ENCODE assay signal across 13 cellular contexts in the genomic region with DNA sequence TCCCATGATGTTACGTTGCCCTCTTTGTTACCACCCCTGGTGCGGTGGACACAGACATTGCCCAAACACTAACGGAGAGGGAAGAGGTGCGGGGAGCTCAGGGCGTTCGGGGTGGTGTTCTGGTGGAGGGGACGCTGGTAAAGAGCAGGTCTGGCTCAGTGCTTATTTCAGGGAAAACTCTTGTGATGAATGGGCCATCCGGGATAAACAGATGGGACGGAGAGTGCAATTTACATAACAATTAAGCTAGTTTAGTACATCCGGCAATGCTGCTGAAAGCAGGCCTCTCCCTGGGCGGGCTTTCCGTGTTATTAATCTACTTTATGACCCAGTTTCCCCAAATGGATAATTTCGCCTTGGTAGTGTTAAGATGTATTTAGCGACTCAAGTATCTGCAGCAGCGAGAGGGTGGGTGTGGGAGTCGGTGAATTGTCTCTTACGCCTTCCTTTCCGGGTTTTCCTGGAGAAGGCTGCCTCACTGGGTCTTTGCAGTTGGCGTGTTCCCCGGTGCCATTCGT. TPM values are rescaled to one million over a fixed set of nuclear protein-coding genes. Genes with fewer than 3 reads are reported as not detected.
DNase-seq lines count a peak whose midpoint lies in the region; ATAC-seq and TF ChIP-seq lines count a peak whose summit lies in the region.
"Had no signal": no experiment of that assay in that cellular context is flagged by ENCODE, and none has a peak within 500 bp of the region (broad histone marks: within the 10 kb centered on the region; RNA-seq: fewer than 3 reads in every experiment).

No MANE protein-coding gene starts in this region.

- H3K4me3 ChIP-seq in dorsolateral prefrontal cortex = peak overlapping the region in 42 of 59 donors; percentile 1 to 48 (median 18)
- H3K4me3 ChIP-seq: mucosa of descending colon had no signal

- no peak for TF ChIP-seq CTCF in dorsolateral prefrontal cortex (IDR thresholded peaks at IDR 0.05 in 54 of 56, conservative IDR thresholded peaks at IDR 0.05 in 2 of 56; ENCODE audit: low read depth in 1 of 56, partially characterized antibody in 56 of 56)
- no peak for TF ChIP-seq CTCF in mesothelial cell of epicardium (IDR thresholded peaks at IDR 0.05; ENCODE audit: unreplicated experiment)

- no peaks in the 10 kb centered on the region for H3K27me3 ChIP-seq in dorsolateral prefrontal cortex

- H3K9me3 Mint-ChIP-seq in mesothelial cell of epicardium = no peaks in the 10 kb centered on the region
- H3K9me3 Mint-ChIP-seq in activated naive CD4-positive, alpha-beta T cell treated with anti-CD3 and anti-CD28 coated beads, Interleukin-2, amount 50 U/mL, for 72 hours = no peaks in the 10 kb centered on the region

- H3K4me1 Mint-ChIP-seq in mesothelial cell of epicardium = peaks cover 35% of the 10 kb centered on the region

- no peaks in the 10 kb centered on the region for H3K27me3 Mint-ChIP-seq in mesothelial cell of epicardium (ENCODE audit: low read depth)
- H3K27me3 Mint-ChIP-seq: activated CD8-positive, alpha-beta memory T cell treated with anti-CD3 and anti-CD28 coated beads, Interleukin-2, amount 10 ng/mL, durations not matched to agents 7 days and 5 days had no signal

- intact Hi-C loops in dorsolateral prefrontal cortex (cut with DNase I) = no loop called here

- H3K36me3 Mint-ChIP-seq in mesothelial cell of epicardium = peaks cover 21% of the 10 kb centered on the region
- H3K36me3 Mint-ChIP-seq in activated naive CD4-positive, alpha-beta T cell treated with anti-CD3 and anti-CD28 coated beads, Interleukin-2, amount 50 U/mL, for 72 hours = peaks cover 0 to 9% of the 10 kb centered on the region in 2 donors

- no peak for ATAC-seq in activated naive CD4-positive, alpha-beta T cell treated with anti-CD3 and anti-CD28 coated beads, Interleukin-2, amount 50 U/mL, for 72 hours
- ATAC-seq: activated CD8-positive, alpha-beta memory T cell treated with anti-CD3 and anti-CD28 coated beads, Interleukin-2, amount 10 ng/mL, durations not matched to agents 7 days and 5 days; mucosa of descending colon; PC-3 had no signal

- H3K27ac Mint-ChIP-seq in mesothelial cell of epicardium = peak overlapping the region; percentile 81
- H3K27ac Mint-ChIP-seq in activated naive CD4-positive, alpha-beta T cell treated with anti-CD3 and anti-CD28 coated beads, Interleukin-2, amount 50 U/mL, for 72 hours = no peak overlapping the region
- H3K27ac Mint-ChIP-seq: activated CD8-positive, alpha-beta memory T cell treated with anti-CD3 and anti-CD28 coated beads, Interleukin-2, amount 10 ng/mL, durations not matched to agents 7 days and 5 days had no signal

- H3K4me3 Mint-ChIP-seq in mesothelial cell of epicardium = no peak overlapping the region
- H3K4me3 Mint-ChIP-seq: activated CD8-positive, alpha-beta memory T cell treated with anti-CD3 and anti-CD28 coated beads, Interleukin-2, amount 10 ng/mL, durations not matched to agents 7 days and 5 days had no signal

- H3K27ac ChIP-seq in dorsolateral prefrontal cortex = peak overlapping the region in 56 of 59 donors; percentile 5 to 80 (median 62)
- peak overlapping the region; percentile 11 for H3K27ac ChIP-seq in substantia nigra (ENCODE audit: low read depth, low read length, poor library complexity, severe bottlenecking)

- DNase-seq in NCI-H524 (lab: John Stamatoyannopoulos, UW) = peak; percentile 29 to 61
- peak in 1 of 10 donors; percentile 49 for DNase-seq in dorsolateral prefrontal cortex
- DNase-seq in mesothelial cell of epicardium (ENCODE audit: low spot score in 2 of 2, unreplicated experiment in 2 of 2) = no peak
- peak in 2 of 49 donors; percentile 12 to 15 for DNase-seq in substantia nigra (lab: John Stamatoyannopoulos, UW)
- no peak for DNase-seq in AG20443 (ENCODE audit: low spot score)
- no peak for DNase-seq in KG1 (lab: John Stamatoyannopoulos, UW)
- no peak for DNase-seq in activated naive CD4-positive, alpha-beta T cell treated with anti-CD3 and anti-CD28 coated beads, Interleukin-2, amount 50 U/mL, for 72 hours (ENCODE audit: low spot score in 2 of 2)
- DNase-seq: activated CD8-positive, alpha-beta memory T cell treated with anti-CD3 and anti-CD28 coated beads, Interleukin-2, amount 10 ng/mL, durations not matched to agents 7 days and 5 days; amniotic stem cell; DND-41; mucosa of descending colon; NCI-H1092 treated with DMSO at 0.1 percent for 48 hours; PC-3 had no signal

RNA-seq across cellular contexts. Expression of gene FOXK1, which starts 25.1 kb away (rescaled TPM):
- total RNA-seq in dorsolateral prefrontal cortex (10 to 100 TPM; 45.2 to 88.6 (median 58.7) TPM), mesothelial cell of epicardium (54.6 to 57.3 TPM (median 56.7 TPM) in 3 replicates)
- 10 to 100 TPM; 37.1 to 40.5 TPM for total RNA-seq in activated naive CD4-positive, alpha-beta T cell treated with anti-CD3 and anti-CD28 coated beads, Interleukin-2, amount 50 U/mL, for 72 hours

Comparison
In these comparisons a context has a peak if more than half of its experiments do, and no peak if none do; other contexts are left out.
1. DNase-seq: peak in NCI-H524 (2 of 2); none in mesothelial cell of epicardium (0 of 2), AG20443 (single experiment), KG1 (single experiment) and activated naive CD4-positive, alpha-beta T cell treated with anti-CD3 and anti-CD28 coated beads, Interleukin-2, amount 50 U/mL, for 72 hours (0 of 2).